24 cellular contexts compared by ENCODE assay signal in genomic region chr13:80224468-80224867, GRCh38.
DNase-seq lines count a peak whose midpoint lies in the region; FAIRE-seq and TF ChIP-seq lines count a peak whose summit lies in the region.
"Had no signal": no experiment of that assay in that cellular context is flagged by ENCODE, and none has a peak within 500 bp of the region (broad histone marks: within the 10 kb centered on the region; RNA-seq: fewer than 3 reads in every experiment).

No MANE protein-coding gene starts in this region.

- H3K4me2 ChIP-seq in endothelial cell of umbilical vein (ENCODE audit: insufficient read depth, low read length) = no peak overlapping the region
- H3K4me2 ChIP-seq: PC-9 had no signal

- H3K9me3 ChIP-seq in endothelial cell of umbilical vein (replicated peaks; ENCODE audit: control insufficient read depth, insufficient read depth, low read length) = no peaks in the 10 kb centered on the region
- no peaks in the 10 kb centered on the region for H3K9me3 ChIP-seq in CD4-positive, alpha-beta memory T cell (ENCODE audit: control insufficient read depth in 1 of 2, low read length in 2 of 2)
- H3K9me3 ChIP-seq: transverse colon had no signal

- no peaks in the 10 kb centered on the region for H3K79me2 ChIP-seq in endothelial cell of umbilical vein (ENCODE audit: control insufficient read depth, insufficient read depth, low read length)

- H3K4me3 Mint-ChIP-seq in CD4-positive, alpha-beta memory T cell = no peak overlapping the region
- H3K4me3 Mint-ChIP-seq: activated naive CD4-positive, alpha-beta T cell treated with anti-CD3 and anti-CD28 coated beads, Interleukin-2, amount 50 U/mL, for 24 hours; natural killer cell had no signal

- no peaks in the 10 kb centered on the region for H3K27me3 Mint-ChIP-seq in CD4-positive, alpha-beta memory T cell
- H3K27me3 Mint-ChIP-seq: activated naive CD4-positive, alpha-beta T cell treated with anti-CD3 and anti-CD28 coated beads, Interleukin-2, amount 50 U/mL, for 24 hours had no signal

- H3K27ac Mint-ChIP-seq in CD4-positive, alpha-beta memory T cell = no peak overlapping the region
- H3K27ac Mint-ChIP-seq: activated naive CD4-positive, alpha-beta T cell treated with anti-CD3 and anti-CD28 coated beads, Interleukin-2, amount 50 U/mL, for 24 hours; natural killer cell had no signal

- no peak for TF ChIP-seq POLR2A in endothelial cell of umbilical vein (IDR thresholded peaks at IDR 0.05; ENCODE audit: low read depth, low read length)

- dilution Hi-C loops in endothelial cell of umbilical vein (cut with MboI; ENCODE audit: extremely low pct_ligation_motif_present, low sequenced_read_pairs) = no loop called here

- CTCF ChIA-PET in endothelial cell of umbilical vein (lab: Charles Lee) = no interaction called here
- CTCF ChIA-PET in CD4-positive, alpha-beta memory T cell (lab: Charles Lee; ENCODE audit: partially characterized antibody) = no interaction called here

- no peak overlapping the region for H3K27ac ChIP-seq in endothelial cell of umbilical vein (ENCODE audit: insufficient read depth, low read depth, low read length)
- no peak overlapping the region for H3K27ac ChIP-seq in CD4-positive, alpha-beta memory T cell (ENCODE audit: low read depth, low read length)
- H3K27ac ChIP-seq: GM23248, HL-60, PC-9, SK-N-MC, transverse colon had no signal

- H3K27me3 ChIP-seq in endothelial cell of umbilical vein (ENCODE audit: control insufficient read depth in 2 of 2, insufficient read depth in 2 of 2, low read length in 2 of 2) = no peaks in the 10 kb centered on the region
- H3K27me3 ChIP-seq in CD4-positive, alpha-beta memory T cell (ENCODE audit: insufficient read depth, low read length) = no peaks in the 10 kb centered on the region
- H3K27me3 ChIP-seq: transverse colon had no signal

- H4K20me1 ChIP-seq in endothelial cell of umbilical vein (replicated peaks; ENCODE audit: control insufficient read depth, extremely low read depth, insufficient read depth, low read length) = no peaks in the 10 kb centered on the region

- H3K4me1 ChIP-seq in endothelial cell of umbilical vein (ENCODE audit: control insufficient read depth, extremely low read depth, insufficient read depth, low read length) = peaks cover 4% of the 10 kb centered on the region
- no peaks in the 10 kb centered on the region for H3K4me1 ChIP-seq in CD4-positive, alpha-beta memory T cell (ENCODE audit: insufficient read depth, low read length)
- H3K4me1 ChIP-seq: transverse colon had no signal

- BruUV-seq in endothelial cell of umbilical vein (replicated peaks; lab: Mats Ljungman, UMichigan) = no TSS peak

- H3K36me3 ChIP-seq in endothelial cell of umbilical vein (ENCODE audit: control insufficient read depth in 2 of 2, extremely low read depth in 1 of 2, insufficient read depth in 2 of 2, low read length in 2 of 2) = no peaks in the 10 kb centered on the region
- no peaks in the 10 kb centered on the region for H3K36me3 ChIP-seq in CD4-positive, alpha-beta memory T cell (ENCODE audit: insufficient read depth, low read length)
- H3K36me3 ChIP-seq: transverse colon had no signal

- H3K9me3 Mint-ChIP-seq in CD4-positive, alpha-beta memory T cell = peaks cover 0 to 3% (median 0%) of the 10 kb centered on the region in 8 donors
- H3K9me3 Mint-ChIP-seq: activated naive CD4-positive, alpha-beta T cell treated with anti-CD3 and anti-CD28 coated beads, Interleukin-2, amount 50 U/mL, for 24 hours had no signal

- no peak for FAIRE-seq in endothelial cell of umbilical vein (lab: Jason Lieb, UNC)
- FAIRE-seq: TTC549 had no signal

- no peak for TF ChIP-seq CTCF in endothelial cell of umbilical vein (IDR thresholded peaks at IDR 0.05; ENCODE audit: extremely low read depth in 1 of 2, insufficient read depth in 1 of 2, low read depth in 1 of 2, low read length in 2 of 2)

- H3K36me3 Mint-ChIP-seq in CD4-positive, alpha-beta memory T cell = no peaks in the 10 kb centered on the region
- H3K36me3 Mint-ChIP-seq: natural killer cell had no signal

- DNase-seq in HCEC 1CT (peak; percentile 20), NCI-H226 (peak; percentile 84), endothelial cell of umbilical vein (ENCODE audit: low read depth, low spot score) (peak; percentile 56), renal cortical epithelial cell (ENCODE audit: low read depth) (peak; percentile 75), foreskin melanocyte (no peak), UCSD-AML1 (lab: John Stamatoyannopoulos, UW; ENCODE audit: unreplicated experiment) (no peak)
- DNase-seq in CD4-positive, alpha-beta memory T cell = no peak
- DNase-seq: activated T-cell treated with anti-CD3 and anti-CD28 coated beads for 4 hours; C1 segment of cervical spinal cord; DMS79 treated with DMSO at 0.1 percent for 48 hours; GM23248; Kasumi-1; natural killer cell; NCI-H187 treated with DMSO at 0.1 percent for 48 hours; NCI-H510A; posterior cingulate gyrus; stimulated activated naive CD4-positive, alpha-beta T cell; transverse colon had no signal

- H3K9me1 ChIP-seq in endothelial cell of umbilical vein (replicated peaks; ENCODE audit: control insufficient read depth, extremely low read depth, insufficient read depth, low read length) = no peaks in the 10 kb centered on the region

- intact Hi-C loops in endothelial cell of umbilical vein (cut with micrococcal nuclease) = no loop called here
- intact Hi-C loops in CD4-positive, alpha-beta memory T cell (cut with micrococcal nuclease) = no loop called here

- POLR2A ChIA-PET in endothelial cell of umbilical vein (lab: Charles Lee) = no interaction called here
- POLR2A ChIA-PET in CD4-positive, alpha-beta memory T cell (lab: Charles Lee; ENCODE audit: partially characterized antibody) = no interaction called here

- no peak overlapping the region for H2AFZ ChIP-seq in endothelial cell of umbilical vein (ENCODE audit: low read depth, low read length)
- H2AFZ ChIP-seq: GM23248, PC-9 had no signal

- no peak overlapping the region for H3K4me3 ChIP-seq in endothelial cell of umbilical vein (replicated peaks in 1 of 3; ENCODE audit: insufficient read depth in 1 of 3, low read depth in 1 of 3, low read length in 3 of 3)
- no peak overlapping the region for H3K4me3 ChIP-seq in CD4-positive, alpha-beta memory T cell (ENCODE audit: low read length in 2 of 2)
- H3K4me3 ChIP-seq: GM23248, lung, PC-9, SK-N-MC, transverse colon had no signal

- H3K4me1 Mint-ChIP-seq in CD4-positive, alpha-beta memory T cell = no peaks in the 10 kb centered on the region
- H3K4me1 Mint-ChIP-seq: activated naive CD4-positive, alpha-beta T cell treated with anti-CD3 and anti-CD28 coated beads, Interleukin-2, amount 50 U/mL, for 24 hours; natural killer cell had no signal

- H3K9ac ChIP-seq in endothelial cell of umbilical vein (replicated peaks; ENCODE audit: extremely low read depth, insufficient read depth, low read length) = no peak overlapping the region
- H3K9ac ChIP-seq: GM23248 had no signal

TF ChIP-seq in endothelial cell of umbilical vein, 7 proteins besides CTCF, POLR2A, EP300 and RAD21:
- no peak for TF ChIP-seq MAX (IDR thresholded peaks at IDR 0.05; ENCODE audit: insufficient read depth, insufficient read length)
- no peak for TF ChIP-seq EZH2 (IDR thresholded peaks at IDR 0.05; ENCODE audit: borderline replicate concordance, low read depth, low read length, severe bottlenecking)
- peak; percentile 78 for TF ChIP-seq FOS (IDR thresholded peaks at IDR 0.05; ENCODE audit: borderline replicate concordance, insufficient read depth, low read length)
- no peak for TF ChIP-seq POLR2AphosphoS5 (IDR thresholded peaks at IDR 0.05; ENCODE audit: insufficient read depth, low read depth, low read length)
- TF ChIP-seq MYC (IDR thresholded peaks at IDR 0.05; ENCODE audit: low read depth, low read length) = no peak
- TF ChIP-seq JUN (IDR thresholded peaks at IDR 0.05; ENCODE audit: borderline replicate concordance, insufficient read depth, insufficient read length, low read depth) = peak; percentile 80
- no peak for TF ChIP-seq GATA2 (IDR thresholded peaks at IDR 0.05; ENCODE audit: insufficient read depth, insufficient read length, low read depth, low read length)
TF ChIP-seq in endothelial cell of umbilical vein: peak in this region for 2.

Comparison
In these comparisons a context has a peak if more than half of its experiments do, and no peak if none do; other contexts are left out.
1. DNase-seq: peak in HCEC 1CT (single experiment), NCI-H226 (single experiment), endothelial cell of umbilical vein (single experiment) and renal cortical epithelial cell (single experiment); none in foreskin melanocyte (single experiment), CD4-positive, alpha-beta memory T cell (0 of 5) and UCSD-AML1 (single experiment).